In the genomic region with DNA sequence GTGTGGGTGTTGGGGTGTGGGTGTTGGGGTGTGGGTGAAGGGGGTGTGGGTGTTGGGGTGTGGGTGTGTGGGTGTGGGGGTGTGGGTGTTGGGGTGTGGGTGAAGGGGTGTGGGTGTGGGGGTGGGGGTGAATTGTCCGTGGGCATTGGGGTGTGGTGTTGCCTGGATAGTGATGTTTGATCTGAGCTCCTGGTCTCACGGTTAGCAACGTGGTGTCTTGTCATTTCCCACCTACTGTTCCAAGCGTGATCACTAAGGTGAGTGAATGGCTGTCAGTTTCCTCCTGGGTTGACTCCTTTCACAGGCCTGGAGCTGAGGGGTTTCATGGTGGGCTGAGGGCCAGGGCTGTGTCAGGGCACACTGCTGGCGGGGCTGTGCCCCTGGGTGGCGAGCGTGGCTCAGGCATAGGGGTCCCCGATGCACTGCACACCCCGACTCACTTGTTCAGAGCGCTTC, we compare ENCODE assay signal across 20 cellular contexts. TPM values are rescaled to one million over a fixed set of nuclear protein-coding genes. Genes with fewer than 3 reads are reported as not detected.
DNase-seq lines count a peak whose midpoint lies in the region; ATAC-seq, FAIRE-seq and TF ChIP-seq lines count a peak whose summit lies in the region.
"Had no signal": no experiment of that assay in that cellular context is flagged by ENCODE, and none has a peak within 500 bp of the region (broad histone marks: within the 10 kb centered on the region; RNA-seq: fewer than 3 reads in every experiment).

No MANE protein-coding gene starts in this region.

- H3K79me2 ChIP-seq in HepG2 (ENCODE audit: insufficient read depth, low read length), result no peaks in the 10 kb centered on the region

- H3K36me3 ChIP-seq in HepG2 (replicated peaks in 1 of 2; ENCODE audit: control insufficient read depth in 1 of 2, insufficient read depth in 2 of 2, low read length in 2 of 2), result no peaks in the 10 kb centered on the region
- H3K36me3 ChIP-seq: neutrophil had no signal

- TF ChIP-seq EP300 in HepG2 (IDR thresholded peaks at IDR 0.05; ENCODE audit: low read depth in 2 of 2, low read length in 2 of 2) (no peak), HepG2 (CRISPR knock-in tag; IDR thresholded peaks at IDR 0.05; ENCODE audit: borderline replicate concordance) (no peak)

- no TSS peak for BruUV-seq in HepG2 (replicated peaks; lab: Mats Ljungman, UMichigan)

- ATAC-seq in left cardiac atrium (no peak), Right ventricle myocardium superior (ENCODE audit: poor library complexity) (no peak), HepG2 (no peak), HG03378 (IDR thresholded peaks at IDR 0.05; ENCODE audit: unreplicated experiment) (no peak)
- peak; percentile 28 to 55 for ATAC-seq in activated T-cell treated with anti-CD3 and anti-CD28 coated beads, Interleukin-2, amount 50 U/mL, for 72 hours (replicated peaks in 1 of 2)
- ATAC-seq: K562 had no signal

- peaks cover 13% of the 10 kb centered on the region for H3K4me1 ChIP-seq in HepG2 (ENCODE audit: insufficient read depth, low read length)

- WGBS in HepG2 (ENCODE audit: low lambda C conversion rate), result 63% methylated on average over 9 of the region's 10 CpGs

- H3K27me3 Mint-ChIP-seq in activated T-cell treated with anti-CD3 and anti-CD28 coated beads, Interleukin-2, amount 50 U/mL, for 72 hours (ENCODE audit: low read depth), result no peaks in the 10 kb centered on the region
- H3K27me3 Mint-ChIP-seq in type B pancreatic cell, result no peaks in the 10 kb centered on the region

- DNase-seq in left cardiac atrium, result peak; percentile 6
- no peak for DNase-seq in Right ventricle myocardium superior
- DNase-seq in activated T-cell treated with anti-CD3 and anti-CD28 coated beads, Interleukin-2, amount 50 U/mL, for 72 hours, result no peak
- no peak for DNase-seq in HepG2 (ENCODE audit: low spot score)
- DNase-seq in type B pancreatic cell (ENCODE audit: extremely low spot score, unreplicated experiment), result peak; percentile 60
- DNase-seq in cerebellum (ENCODE audit: low spot score), result no peak
- no peak for DNase-seq in urothelium cell line (ENCODE audit: low spot score)
- DNase-seq: Calu3, HCEC 1CT had no signal

- peaks cover 15% of the 10 kb centered on the region for H3K4me1 Mint-ChIP-seq in activated T-cell treated with anti-CD3 and anti-CD28 coated beads, Interleukin-2, amount 50 U/mL, for 72 hours (ENCODE audit: low read depth)
- peaks cover 20% of the 10 kb centered on the region for H3K4me1 Mint-ChIP-seq in type B pancreatic cell (ENCODE audit: unreplicated experiment)

- intact Hi-C loops in left cardiac atrium (cut with DNase I), result no loop called here
- intact Hi-C loops in Right ventricle myocardium superior (cut with DNase I), result no loop called here
- intact Hi-C loops in HepG2 (cut with micrococcal nuclease; ENCODE audit: unreplicated experiment), result no loop called here

- no peaks in the 10 kb centered on the region for H3K9me3 ChIP-seq in HepG2 (ENCODE audit: low read length)
- H3K9me3 ChIP-seq: neutrophil had no signal

- H3K4me3 ChIP-seq in HepG2 (replicated peaks in 1 of 3; ENCODE audit: insufficient read depth in 1 of 3, low read depth in 2 of 3, low read length in 3 of 3), result no peak overlapping the region
- H3K4me3 ChIP-seq: K562 had no signal

- POLR2A ChIA-PET in HepG2 (lab: Yijun Ruan, JAX), result no interaction called here

- no peak overlapping the region for H3K9ac ChIP-seq in HepG2 (ENCODE audit: insufficient read depth, low read depth, low read length)

- no peak overlapping the region for H3K27ac ChIP-seq in HepG2 (ENCODE audit: extremely low read length, insufficient read depth, low read length)
- H3K27ac ChIP-seq: HL-60, neutrophil had no signal

- H4K20me1 ChIP-seq in HepG2 (ENCODE audit: insufficient read depth, low read length), result no peaks in the 10 kb centered on the region

- H3K4me3 Mint-ChIP-seq in activated T-cell treated with anti-CD3 and anti-CD28 coated beads, Interleukin-2, amount 50 U/mL, for 72 hours, result no peak overlapping the region
- no peak overlapping the region for H3K4me3 Mint-ChIP-seq in type B pancreatic cell

- in situ Hi-C loops in HepG2 (cut with HindIII; ENCODE audit: extremely low pct_ligation_motif_present, low pct_unique_long_range_greater_than_20kb), result no loop called here

- no peak overlapping the region for H3K4me2 ChIP-seq in HepG2 (ENCODE audit: low read depth, low read length)

- H3K36me3 Mint-ChIP-seq in activated T-cell treated with anti-CD3 and anti-CD28 coated beads, Interleukin-2, amount 50 U/mL, for 72 hours (ENCODE audit: insufficient read depth in 2 of 2), result peaks cover 0 to 2% of the 10 kb centered on the region in 2 donors
- no peaks in the 10 kb centered on the region for H3K36me3 Mint-ChIP-seq in type B pancreatic cell

- FAIRE-seq in HepG2 (lab: Jason Lieb, UNC), result no peak
- FAIRE-seq in urothelium cell line (lab: Jason Lieb, UNC), result no peak
- FAIRE-seq: frontal cortex, K562 had no signal

- no peak for TF ChIP-seq RAD21 in HepG2 (CRISPR knock-in tag; IDR thresholded peaks at IDR 0.05)

- TF ChIP-seq POLR2A in HepG2 (IDR thresholded peaks at IDR 0.05; ENCODE audit: insufficient read depth in 1 of 2, low read depth in 2 of 2, low read length in 2 of 2), result no peak

- no peak overlapping the region for H2AFZ ChIP-seq in HepG2 (ENCODE audit: low read length)

- H3K27me3 ChIP-seq in HepG2 (ENCODE audit: control insufficient read depth in 1 of 2, insufficient read depth in 2 of 2, low read length in 2 of 2), result peaks cover 11 to 58% of the 10 kb centered on the region in 2 experiments

- peaks cover 0 to 2% of the 10 kb centered on the region in 2 donors for H3K9me3 Mint-ChIP-seq in activated T-cell treated with anti-CD3 and anti-CD28 coated beads, Interleukin-2, amount 50 U/mL, for 72 hours
- H3K9me3 Mint-ChIP-seq in type B pancreatic cell, result no peaks in the 10 kb centered on the region

- peak overlapping the region; percentile 89 for H3K27ac Mint-ChIP-seq in activated T-cell treated with anti-CD3 and anti-CD28 coated beads, Interleukin-2, amount 50 U/mL, for 72 hours
- no peak overlapping the region for H3K27ac Mint-ChIP-seq in type B pancreatic cell

- CTCF ChIA-PET in HepG2 (lab: Yijun Ruan, JAX; ENCODE audit: low intra/inter-chr PET ratio, low total read pairs), result no interaction called here

- TF ChIP-seq CTCF in HepG2 (CRISPR knock-in tag; IDR thresholded peaks at IDR 0.05) (no peak), type B pancreatic cell (conservative IDR thresholded peaks at IDR 0.05) (no peak)

RNA-seq across cellular contexts. Expression of gene RTP5, which starts 27.2 kb away (rescaled TPM):
- total RNA-seq in left cardiac atrium, result under 1 TPM in 1 of 2 donors, not detected in 1; 0.12 TPM
- not detected for total RNA-seq in Right ventricle myocardium superior
- under 1 TPM; 0.12 to 0.56 TPM for total RNA-seq in activated T-cell treated with anti-CD3 and anti-CD28 coated beads, Interleukin-2, amount 50 U/mL, for 72 hours
- not detected in 2 replicates for total RNA-seq in HepG2 (2016; rRNA removed; fragmentation: Illumina TruSeq; extraction: Trizol)
- not detected in 2 replicates for total RNA-seq in HepG2 (2016; cell fraction: cytosol; rRNA removed; fragmentation: Illumina TruSeq; extraction: Trizol; ENCODE audit: low read depth)
- not detected in 2 replicates for total RNA-seq in HepG2 (2016; cell fraction: insoluble cytoplasmic fraction; rRNA removed; fragmentation: Illumina TruSeq; extraction: Trizol)
- total RNA-seq in HepG2 (2016; cell fraction: membrane; rRNA removed; fragmentation: Illumina TruSeq; extraction: Trizol), result not detected in 2 replicates
- total RNA-seq in HepG2 (2016; cell fraction: nucleus; rRNA removed; fragmentation: Illumina TruSeq; extraction: Trizol), result not detected in 2 replicates
- not detected in 2 replicates for polyA plus RNA-seq in HepG2 (2011; rRNA removed)
- not detected in 2 replicates for polyA plus RNA-seq in HepG2 (2011; cell fraction: cytosol; rRNA removed)
- not detected in 2 replicates for polyA plus RNA-seq in HepG2 (2011; cell fraction: nucleus; rRNA removed)
- not detected in 2 replicates for polyA plus RNA-seq in HepG2 (2012)
- polyA plus RNA-seq in HepG2 (2016; cell fraction: cytosol; fragmentation: Illumina TruSeq; extraction: Trizol; ENCODE audit: low read depth), result not detected in 2 replicates
- not detected in 2 replicates for polyA plus RNA-seq in HepG2 (2016; cell fraction: insoluble cytoplasmic fraction; fragmentation: Illumina TruSeq; extraction: Trizol; ENCODE audit: low read depth)
- not detected in 2 replicates for polyA plus RNA-seq in HepG2 (2016; cell fraction: membrane; fragmentation: Illumina TruSeq; extraction: Trizol; ENCODE audit: low read depth)
- not detected in 2 replicates for polyA plus RNA-seq in HepG2 (2016; cell fraction: nucleus; fragmentation: Illumina TruSeq; extraction: Trizol; ENCODE audit: insufficient read depth, low read depth)
- not detected in 2 replicates for polyA minus RNA-seq in HepG2 (2011; rRNA and poly(A)+ RNA removed; ENCODE audit: low replicate concordance)
- polyA minus RNA-seq in HepG2 (2011; cell fraction: cytosol; rRNA and poly(A)+ RNA removed), result not detected in 2 replicates
- polyA minus RNA-seq in HepG2 (2011; cell fraction: nucleus; rRNA and poly(A)+ RNA removed), result not detected in 2 replicates
- not detected in 2 replicates for total RNA-seq in type B pancreatic cell (ENCODE audit: low replicate concordance)
- 1.3 TPM for total RNA-seq in cerebellum
- total RNA-seq: Calu3, dermis microvascular lymphatic vessel endothelial cell, epithelial cell of proximal tubule, K562, mucosa of gallbladder, NCI-H460, RPMI7951, sciatic nerve had no signal
- polyA plus RNA-seq: K562 had no signal

RNA-seq across cellular contexts. Expression of gene PDCD1, which starts 38.1 kb away (rescaled TPM):
- 1 to 10 TPM; 1.2 to 1.5 TPM for total RNA-seq in left cardiac atrium
- total RNA-seq in Right ventricle myocardium superior, result 2.0 TPM
- total RNA-seq in activated T-cell treated with anti-CD3 and anti-CD28 coated beads, Interleukin-2, amount 50 U/mL, for 72 hours, result 10 to 100 TPM; 15.7 to 23.0 TPM
- not detected in 2 replicates for total RNA-seq in HepG2 (2016; rRNA removed; fragmentation: Illumina TruSeq; extraction: Trizol)
- total RNA-seq in HepG2 (2016; cell fraction: cytosol; rRNA removed; fragmentation: Illumina TruSeq; extraction: Trizol; ENCODE audit: low read depth), result not detected in 2 replicates
- 0.11 TPM in 1 of 2 replicates, not detected in the other for total RNA-seq in HepG2 (2016; cell fraction: insoluble cytoplasmic fraction; rRNA removed; fragmentation: Illumina TruSeq; extraction: Trizol)
- total RNA-seq in HepG2 (2016; cell fraction: membrane; rRNA removed; fragmentation: Illumina TruSeq; extraction: Trizol), result 0.09 TPM in 1 of 2 replicates, not detected in the other
- 0.59 TPM in 1 of 2 replicates, not detected in the other for total RNA-seq in HepG2 (2016; cell fraction: nucleus; rRNA removed; fragmentation: Illumina TruSeq; extraction: Trizol)
- polyA plus RNA-seq in HepG2 (2011; rRNA removed), result 0.04 and 0.31 TPM in 2 replicates
- 0.15 and 0.24 TPM in 2 replicates for polyA plus RNA-seq in HepG2 (2011; cell fraction: cytosol; rRNA removed)
- polyA plus RNA-seq in HepG2 (2011; cell fraction: nucleus; rRNA removed), result 0.18 and 0.19 TPM in 2 replicates
- not detected in 2 replicates for polyA plus RNA-seq in HepG2 (2012)
- polyA plus RNA-seq in HepG2 (2016; cell fraction: cytosol; fragmentation: Illumina TruSeq; extraction: Trizol; ENCODE audit: low read depth), result 0.41 TPM in 1 of 2 replicates, not detected in the other
- not detected in 2 replicates for polyA plus RNA-seq in HepG2 (2016; cell fraction: insoluble cytoplasmic fraction; fragmentation: Illumina TruSeq; extraction: Trizol; ENCODE audit: low read depth)
- not detected in 2 replicates for polyA plus RNA-seq in HepG2 (2016; cell fraction: membrane; fragmentation: Illumina TruSeq; extraction: Trizol; ENCODE audit: low read depth)
- polyA plus RNA-seq in HepG2 (2016; cell fraction: nucleus; fragmentation: Illumina TruSeq; extraction: Trizol; ENCODE audit: insufficient read depth, low read depth), result not detected in 2 replicates
- polyA minus RNA-seq in HepG2 (2011; rRNA and poly(A)+ RNA removed; ENCODE audit: low replicate concordance), result 0.70 TPM in 1 of 2 replicates, not detected in the other
- polyA minus RNA-seq in HepG2 (2011; cell fraction: cytosol; rRNA and poly(A)+ RNA removed), result not detected in 2 replicates
- not detected in 2 replicates for polyA minus RNA-seq in HepG2 (2011; cell fraction: nucleus; rRNA and poly(A)+ RNA removed)
- total RNA-seq in type B pancreatic cell (ENCODE audit: low replicate concordance), result not detected in 2 replicates
- not detected for total RNA-seq in cerebellum
- total RNA-seq: Calu3, dermis microvascular lymphatic vessel endothelial cell, NCI-H460, RPMI7951 had no signal

Comparison
In these comparisons a context has a peak if more than half of its experiments do, and no peak if none do; other contexts are left out.
1. DNase-seq: peak in left cardiac atrium (single experiment) and type B pancreatic cell (single experiment); none in Right ventricle myocardium superior (single experiment), activated T-cell treated with anti-CD3 and anti-CD28 coated beads, Interleukin-2, amount 50 U/mL, for 72 hours (0 of 2), HepG2 (single experiment), cerebellum (single experiment) and urothelium cell line (single experiment).
2. ATAC-seq: peak in activated T-cell treated with anti-CD3 and anti-CD28 coated beads, Interleukin-2, amount 50 U/mL, for 72 hours (2 of 2); none in left cardiac atrium (0 of 2), Right ventricle myocardium superior (single experiment), HepG2 (single experiment) and HG03378 (single experiment).